12 cellular contexts compared by ENCODE assay signal in genomic region chr14:38079268-38079667, GRCh38.
A peak's percentile ranks its signal among the peaks of the same experiment; 100 is the strongest.
DNase-seq lines count a peak whose midpoint lies in the region; ATAC-seq, FAIRE-seq and TF ChIP-seq lines count a peak whose summit lies in the region.
"Had no signal": no experiment of that assay in that cellular context is flagged by ENCODE, and none has a peak within 500 bp of the region (broad histone marks: within the 10 kb centered on the region; RNA-seq: fewer than 3 reads in every experiment).

No MANE protein-coding gene starts in this region.

- H3K4me3 Mint-ChIP-seq in activated naive CD8-positive, alpha-beta T cell treated with anti-CD3 and anti-CD28 coated beads for 36 hours = no peak overlapping the region

- no peak for DNase-seq in activated CD4-positive, CD25-positive, alpha-beta regulatory T cell (lab: John Stamatoyannopoulos, UW)
- DNase-seq in activated naive CD8-positive, alpha-beta T cell treated with anti-CD3 and anti-CD28 coated beads for 36 hours = no peak
- DNase-seq in pancreas (no peak), putamen (ENCODE audit: low spot score) (no peak), heart right ventricle (no peak)
- no peak for DNase-seq in effector memory CD4-positive, alpha-beta T cell
- DNase-seq: activated CD4-positive, alpha-beta T cell treated with anti-CD3 and anti-CD28 coated beads for 1 hour; erythroblast; NCI-H2107 had no signal

- no peak overlapping the region for H3K27ac ChIP-seq in pancreas
- H3K27ac ChIP-seq in effector memory CD4-positive, alpha-beta T cell (ENCODE audit: insufficient read depth, low read length, poor library complexity, severe bottlenecking) = no peak overlapping the region
- H3K27ac ChIP-seq in heart right ventricle = peak overlapping the region in 1 of 10 donors; percentile 27

- H3K4me1 ChIP-seq in pancreas = no peaks in the 10 kb centered on the region
- peaks cover 18% of the 10 kb centered on the region for H3K4me1 ChIP-seq in effector memory CD4-positive, alpha-beta T cell (ENCODE audit: control insufficient read depth, insufficient read depth, low read length, poor library complexity, severe bottlenecking)
- peaks cover 0 to 18% (median 0%) of the 10 kb centered on the region in 9 donors for H3K4me1 ChIP-seq in heart right ventricle

- no peak overlapping the region for H3K4me3 ChIP-seq in pancreas
- no peak overlapping the region for H3K4me3 ChIP-seq in effector memory CD4-positive, alpha-beta T cell (ENCODE audit: insufficient read depth, low read depth, low read length, poor library complexity, severe bottlenecking)
- no peak overlapping the region for H3K4me3 ChIP-seq in heart right ventricle

- peaks cover 7% of the 10 kb centered on the region for H3K9me3 Mint-ChIP-seq in activated naive CD8-positive, alpha-beta T cell treated with anti-CD3 and anti-CD28 coated beads for 36 hours

- ATAC-seq in activated CD4-positive, CD25-positive, alpha-beta regulatory T cell treated with anti-CD3 and anti-CD28 coated beads, Interleukin-2, amount 50 U/mL, for 24 hours = peak; percentile 82 to 85
- ATAC-seq in HG02938 (IDR thresholded peaks at IDR 0.05; ENCODE audit: unreplicated experiment) (peak; percentile 45), pancreas (peak; percentile 38 to 92 (median 84)), heart right ventricle (no peak)
- ATAC-seq: HCT116 had no signal

- peak overlapping the region; percentile 62 for H3K27ac Mint-ChIP-seq in activated naive CD8-positive, alpha-beta T cell treated with anti-CD3 and anti-CD28 coated beads for 36 hours

- intact Hi-C loops in pancreas (cut with DNase I) (no loop called here), heart right ventricle (cut with DNase I) (no loop called here)

- TF ChIP-seq CTCF in pancreas (IDR thresholded peaks at IDR 0.05) = no peak
- TF ChIP-seq CTCF in heart right ventricle (IDR thresholded peaks at IDR 0.05) = no peak

- H3K27me3 ChIP-seq in pancreas (no peaks in the 10 kb centered on the region), heart right ventricle (no peaks in the 10 kb centered on the region)
- H3K27me3 ChIP-seq in effector memory CD4-positive, alpha-beta T cell (replicated peaks; ENCODE audit: control insufficient read depth, insufficient read depth, low read length, poor library complexity, severe bottlenecking) = no peaks in the 10 kb centered on the region

- 5 to 12% methylated on average over 1 of the region's 1 CpG for WGBS in pancreas, 2 donors
- 74 to 85% methylated on average over 1 of the region's 1 CpG for WGBS in heart right ventricle, 2 donors

- no peaks in the 10 kb centered on the region for H3K9me3 ChIP-seq in pancreas
- H3K9me3 ChIP-seq in effector memory CD4-positive, alpha-beta T cell (ENCODE audit: control insufficient read depth, low read length) = no peaks in the 10 kb centered on the region
- peaks cover 0 to 7% (median 0%) of the 10 kb centered on the region in 11 donors for H3K9me3 ChIP-seq in heart right ventricle

- peaks cover 45% of the 10 kb centered on the region for H3K4me1 Mint-ChIP-seq in activated naive CD8-positive, alpha-beta T cell treated with anti-CD3 and anti-CD28 coated beads for 36 hours

- H3K36me3 ChIP-seq in pancreas = no peaks in the 10 kb centered on the region
- H3K36me3 ChIP-seq in effector memory CD4-positive, alpha-beta T cell (ENCODE audit: control insufficient read depth, insufficient read depth, low read length) = no peaks in the 10 kb centered on the region
- H3K36me3 ChIP-seq in heart right ventricle = no peaks in the 10 kb centered on the region

- peaks cover 9% of the 10 kb centered on the region for H3K36me3 Mint-ChIP-seq in activated naive CD8-positive, alpha-beta T cell treated with anti-CD3 and anti-CD28 coated beads for 36 hours

- FAIRE-seq in pancreas (lab: Jason Lieb, UNC) = no peak

- H3K27me3 Mint-ChIP-seq in activated naive CD8-positive, alpha-beta T cell treated with anti-CD3 and anti-CD28 coated beads for 36 hours = no peaks in the 10 kb centered on the region

Comparison
In these comparisons a context has a peak if more than half of its experiments do, and no peak if none do; other contexts are left out.
1. ATAC-seq: peak in activated CD4-positive, CD25-positive, alpha-beta regulatory T cell treated with anti-CD3 and anti-CD28 coated beads, Interleukin-2, amount 50 U/mL, for 24 hours (2 of 2), HG02938 (single experiment) and pancreas (4 of 4); none in heart right ventricle (0 of 8).